8 cellular contexts compared by ENCODE assay signal in the genomic region with DNA sequence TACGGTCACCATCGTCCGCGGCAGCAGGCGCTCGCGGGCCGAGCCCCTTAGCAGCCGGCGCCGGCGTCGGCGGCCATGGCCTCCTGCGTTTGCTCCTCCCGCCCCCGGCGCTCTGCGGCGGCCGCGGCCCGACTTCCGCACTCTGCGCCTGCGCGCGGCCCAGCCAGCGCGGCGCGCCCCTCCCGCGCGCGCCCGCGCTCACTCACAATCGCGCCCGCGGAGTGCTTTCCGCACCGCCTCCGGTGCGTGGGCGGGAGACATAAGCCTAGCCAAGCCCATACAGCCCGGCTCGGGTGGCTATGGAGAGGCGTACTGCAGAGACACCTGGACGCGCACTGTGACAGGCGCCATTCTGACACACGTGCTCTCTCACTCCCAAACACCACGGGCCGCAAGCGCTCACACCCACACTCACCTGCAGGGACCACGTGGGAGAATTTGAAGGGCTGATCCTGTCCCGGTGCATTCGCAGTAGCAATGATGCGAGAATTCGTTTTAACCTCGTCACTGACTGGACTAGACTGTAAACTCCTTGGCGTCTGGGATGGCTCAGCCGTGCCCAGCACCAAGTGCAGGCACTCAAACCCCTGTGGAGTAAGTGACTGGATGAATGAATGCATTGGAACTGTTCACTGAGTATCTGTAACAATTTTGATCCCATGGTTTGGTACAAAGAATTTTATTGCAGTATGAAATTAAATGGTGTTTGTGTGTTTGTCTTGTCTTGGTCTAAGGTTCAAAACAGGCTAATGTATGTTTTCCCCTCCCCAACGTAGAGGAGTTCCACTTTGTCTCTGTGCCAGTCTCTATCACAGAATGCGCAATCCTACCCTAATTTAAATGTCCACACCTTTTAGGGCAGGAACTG. TPM values are rescaled to one million over a fixed set of nuclear protein-coding genes. Genes with fewer than 3 reads are reported as not detected.
DNase-seq lines count a peak whose midpoint lies in the region; ATAC-seq and TF ChIP-seq lines count a peak whose summit lies in the region.

A gene with protein sequence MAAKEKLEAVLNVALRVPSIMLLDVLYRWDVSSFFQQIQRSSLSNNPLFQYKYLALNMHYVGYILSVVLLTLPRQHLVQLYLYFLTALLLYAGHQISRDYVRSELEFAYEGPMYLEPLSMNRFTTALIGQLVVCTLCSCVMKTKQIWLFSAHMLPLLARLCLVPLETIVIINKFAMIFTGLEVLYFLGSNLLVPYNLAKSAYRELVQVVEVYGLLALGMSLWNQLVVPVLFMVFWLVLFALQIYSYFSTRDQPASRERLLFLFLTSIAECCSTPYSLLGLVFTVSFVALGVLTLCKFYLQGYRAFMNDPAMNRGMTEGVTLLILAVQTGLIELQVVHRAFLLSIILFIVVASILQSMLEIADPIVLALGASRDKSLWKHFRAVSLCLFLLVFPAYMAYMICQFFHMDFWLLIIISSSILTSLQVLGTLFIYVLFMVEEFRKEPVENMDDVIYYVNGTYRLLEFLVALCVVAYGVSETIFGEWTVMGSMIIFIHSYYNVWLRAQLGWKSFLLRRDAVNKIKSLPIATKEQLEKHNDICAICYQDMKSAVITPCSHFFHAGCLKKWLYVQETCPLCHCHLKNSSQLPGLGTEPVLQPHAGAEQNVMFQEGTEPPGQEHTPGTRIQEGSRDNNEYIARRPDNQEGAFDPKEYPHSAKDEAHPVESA (minus strand): TSS at position 116 of the 868 bp plus-strand sequence. CDS start 5,936 bp downstream, outside the sequence.

- TF ChIP-seq POLR2A in lower leg skin (IDR thresholded peaks at IDR 0.05), result no peak

- H3K4me1 ChIP-seq in BE2C, result peaks cover 21% of the 10 kb centered on the region

- H3K4me3 ChIP-seq in BE2C (ENCODE audit: low read depth, low read length), result peak within 1 kb of the TSS; percentile 96
- H3K4me3 ChIP-seq in lower leg skin (ENCODE audit: low read depth, poor library complexity, severe bottlenecking), result peak within 1 kb of the TSS; percentile 73

- ATAC-seq in HG03439 (IDR thresholded peaks at IDR 0.05; ENCODE audit: unreplicated experiment), result peak; percentile 81

- H3K9me3 ChIP-seq in BE2C, result no peaks in the 10 kb centered on the region

- intact Hi-C loops in lower leg skin (cut with DNase I; ENCODE audit: low total_unique reads), result no loop called here

- TF ChIP-seq CTCF in BE2C (IDR thresholded peaks at IDR 0.05; ENCODE audit: low read depth, low read length) (no peak), lower leg skin (IDR thresholded peaks at IDR 0.05) (no peak)

- no peaks in the 10 kb centered on the region for H3K36me3 ChIP-seq in BE2C

- 5% methylated on average over 23 to 37 of the region's 67 CpGs for WGBS in lower leg skin, 2 donors

- DNase-seq in BE2C (peak; percentile 85), GM19238 (ENCODE audit: insufficient read length, low spot score) (peak; percentile 69), NCI-H526 treated with DMSO at 0.1 percent for 48 hours (lab: John Stamatoyannopoulos, UW) (peak; percentile 26), dermis microvascular lymphatic vessel endothelial cell (ENCODE audit: low read depth in 2 of 2) (peak; percentile 63 to 87), lower leg skin (ENCODE audit: low spot score in 2 of 2) (peak; percentile 78 to 95)
- peak; percentile 91 to 92 for DNase-seq in activated CD4-positive, alpha-beta T cell treated with anti-CD3 and anti-CD28 coated beads, Interleukin-2, amount 50 U/mL, for 24 hours (ENCODE audit: low read depth in 1 of 2, low spot score in 1 of 2)
- peak; percentile 88 to 89 for DNase-seq in stimulated activated CD4-positive, alpha-beta T cell treated with anti-CD3 and anti-CD28 coated beads, Interleukin-4, amount 100 ng/mL, for 48 hours (ENCODE audit: low read depth in 2 of 2)

- H3K27me3 ChIP-seq in BE2C, result no peaks in the 10 kb centered on the region

RNA-seq across cellular contexts. Expression of the gene that starts here (rescaled TPM):
- 115 TPM for polyA plus RNA-seq in BE2C (2012; ENCODE audit: insufficient read depth, insufficient read length, low read depth)
- total RNA-seq in dermis microvascular lymphatic vessel endothelial cell (37.2 and 42.7 TPM in 2 replicates), lower leg skin (10 to 100 TPM; 32.8 to 57.0 (median 43.9) TPM)

Comparison
In these comparisons a context has a peak if more than half of its experiments do, and no peak if none do; other contexts are left out.
1. Peak in every context shown above with its lines: DNase-seq, ATAC-seq and H3K4me3 ChIP-seq.
2. DNase-seq: peak in every context shown above with its lines; median percentile 92 in activated CD4-positive, alpha-beta T cell treated with anti-CD3 and anti-CD28 coated beads, Interleukin-2, amount 50 U/mL, for 24 hours; 88 in stimulated activated CD4-positive, alpha-beta T cell treated with anti-CD3 and anti-CD28 coated beads, Interleukin-4, amount 100 ng/mL, for 48 hours; 86 in lower leg skin; 85 in BE2C; 75 in dermis microvascular lymphatic vessel endothelial cell; 69 in GM19238; 26 in NCI-H526 treated with DMSO at 0.1 percent for 48 hours.